In genomic region chr4:176377705-176378302, GRCh38 we compare ENCODE assay signal across 8 cellular contexts. TPM values are rescaled to one million over a fixed set of nuclear protein-coding genes. Genes with fewer than 3 reads are reported as not detected.
DNase-seq lines count a peak whose midpoint lies in the region; ATAC-seq and TF ChIP-seq lines count a peak whose summit lies in the region.

No MANE protein-coding gene starts in this region.

- no peaks in the 10 kb centered on the region for H3K4me1 Mint-ChIP-seq in stimulated activated naive B cell treated with anti-CD40 and anti-IgM and Interleukin-4, amounts not matched to agents 10 μg/mL and 1 μg/mL and 100 μg/mL, for 72 hours

- ATAC-seq in left ventricle myocardium superior (no peak), HG02571 (IDR thresholded peaks at IDR 0.05; ENCODE audit: unreplicated experiment) (peak; percentile 91)
- peak; percentile 63 to 69 for ATAC-seq in stimulated activated naive B cell treated with anti-CD40 and anti-IgM and Interleukin-4, amounts not matched to agents 10 μg/mL and 1 μg/mL and 100 μg/mL, for 72 hours (replicated peaks)

- intact Hi-C loops in left ventricle myocardium inferior (cut with micrococcal nuclease) (loop anchor here (2.0 kb wide), 1 partner anchor 669 kb away; no protein-coding TSS in a partner anchor), left ventricle myocardium superior (cut with micrococcal nuclease) (loop anchor here (5.0 kb wide), 1 partner anchor 669 kb away; no protein-coding TSS in a partner anchor), posterior cingulate gyrus (cut with DNase I) (loop anchor here (2.0 to 5.0 kb wide), 3 partner anchors 414 to 959 kb away; partner anchors contain the start of gene VEGFC)

- no peaks in the 10 kb centered on the region for H3K4me1 ChIP-seq in left ventricle myocardium inferior

- no peaks in the 10 kb centered on the region for H3K27me3 ChIP-seq in left ventricle myocardium inferior (ENCODE audit: low read depth)

- H3K9me3 Mint-ChIP-seq in stimulated activated naive B cell treated with anti-CD40 and anti-IgM and Interleukin-4, amounts not matched to agents 10 μg/mL and 1 μg/mL and 100 μg/mL, for 72 hours, result no peaks in the 10 kb centered on the region

- no peaks in the 10 kb centered on the region for H3K36me3 ChIP-seq in left ventricle myocardium inferior

- H3K27me3 Mint-ChIP-seq in stimulated activated naive B cell treated with anti-CD40 and anti-IgM and Interleukin-4, amounts not matched to agents 10 μg/mL and 1 μg/mL and 100 μg/mL, for 72 hours, result peaks cover 12 to 17% of the 10 kb centered on the region in 2 donors

- no peak overlapping the region for H3K4me3 Mint-ChIP-seq in stimulated activated naive B cell treated with anti-CD40 and anti-IgM and Interleukin-4, amounts not matched to agents 10 μg/mL and 1 μg/mL and 100 μg/mL, for 72 hours

- DNase-seq in left ventricle myocardium inferior (no peak), left ventricle myocardium superior (no peak), NCI-H1105 (lab: John Stamatoyannopoulos, UW) (peak; percentile 12), dermis microvascular lymphatic vessel endothelial cell (ENCODE audit: low read depth in 2 of 2) (peak; percentile 21 to 50), posterior cingulate gyrus (no peak)
- no peak for DNase-seq in stimulated activated naive B cell treated with anti-CD40 and anti-IgM and Interleukin-4, amounts not matched to agents 10 μg/mL and 1 μg/mL and 100 μg/mL, for 72 hours
- DNase-seq in activated naive CD4-positive, alpha-beta T cell treated with anti-CD3 and anti-CD28 coated beads, Interleukin-2, amount 50 U/mL, for 16 hours, result no peak

- peak; percentile 65 for TF ChIP-seq CTCF in left ventricle myocardium inferior (IDR thresholded peaks at IDR 0.05; ENCODE audit: borderline replicate concordance)

- H3K27ac Mint-ChIP-seq in stimulated activated naive B cell treated with anti-CD40 and anti-IgM and Interleukin-4, amounts not matched to agents 10 μg/mL and 1 μg/mL and 100 μg/mL, for 72 hours, result no peak overlapping the region

- no peaks in the 10 kb centered on the region for H3K36me3 Mint-ChIP-seq in stimulated activated naive B cell treated with anti-CD40 and anti-IgM and Interleukin-4, amounts not matched to agents 10 μg/mL and 1 μg/mL and 100 μg/mL, for 72 hours

- no peak overlapping the region for H3K27ac ChIP-seq in left ventricle myocardium inferior (replicated peaks)

- no peak overlapping the region for H3K4me3 ChIP-seq in left ventricle myocardium inferior

- no peaks in the 10 kb centered on the region for H3K9me3 ChIP-seq in left ventricle myocardium inferior (replicated peaks)

RNA-seq across cellular contexts. Expression of gene SPCS3, which starts 58.0 kb away (rescaled TPM):
- 91.8 TPM for total RNA-seq in left ventricle myocardium inferior
- 81.0 TPM for total RNA-seq in left ventricle myocardium superior
- total RNA-seq in dermis microvascular lymphatic vessel endothelial cell, result 101 and 108 TPM in 2 replicates

Comparison
In these comparisons a context has a peak if more than half of its experiments do, and no peak if none do; other contexts are left out.
1. DNase-seq: peak in NCI-H1105 (single experiment) and dermis microvascular lymphatic vessel endothelial cell (2 of 2); none in left ventricle myocardium inferior (single experiment), left ventricle myocardium superior (single experiment), stimulated activated naive B cell treated with anti-CD40 and anti-IgM and Interleukin-4, amounts not matched to agents 10 μg/mL and 1 μg/mL and 100 μg/mL, for 72 hours (single experiment), posterior cingulate gyrus (0 of 10) and activated naive CD4-positive, alpha-beta T cell treated with anti-CD3 and anti-CD28 coated beads, Interleukin-2, amount 50 U/mL, for 16 hours (single experiment).